1 cellular context compared by ENCODE assay signal in genomic region chr14:69298131-69299071, GRCh38.
TF ChIP-seq lines count a peak whose summit lies in the region.

No MANE protein-coding gene starts in this region.

TF ChIP-seq in H1, 55 proteins besides CTCF, POLR2A, EP300 and RAD21:
- TF ChIP-seq, protein P1, sequence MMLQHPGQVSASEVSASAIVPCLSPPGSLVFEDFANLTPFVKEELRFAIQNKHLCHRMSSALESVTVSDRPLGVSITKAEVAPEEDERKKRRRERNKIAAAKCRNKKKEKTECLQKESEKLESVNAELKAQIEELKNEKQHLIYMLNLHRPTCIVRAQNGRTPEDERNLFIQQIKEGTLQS (IDR thresholded peaks at IDR 0.05; ENCODE audit: insufficient read depth, low read depth, low read length): no peak
- TF ChIP-seq SIN3A (conservative IDR thresholded peaks at IDR 0.05 in 1 of 2, IDR thresholded peaks at IDR 0.05 in 1 of 2; ENCODE audit: low read depth in 1 of 2, low read length in 2 of 2): no peak
- TF ChIP-seq MAX (IDR thresholded peaks at IDR 0.05): no peak
- TF ChIP-seq CREB1 (IDR thresholded peaks at IDR 0.05): no peak
- no peak for TF ChIP-seq KDM5A (IDR thresholded peaks at IDR 0.05; ENCODE audit: low read length)
- TF ChIP-seq TEAD4 (IDR thresholded peaks at IDR 0.05; ENCODE audit: low read depth, low read length): no peak
- no peak for TF ChIP-seq FOSL1 (IDR thresholded peaks at IDR 0.05; ENCODE audit: insufficient read depth, low read depth, low read length)
- TF ChIP-seq EZH2 (IDR thresholded peaks at IDR 0.05; ENCODE audit: low read depth, low read length, severe bottlenecking): no peak
TF ChIP-seq in H1: peak in this region for 0.
